12 cellular contexts compared by ENCODE assay signal in the genomic region with DNA sequence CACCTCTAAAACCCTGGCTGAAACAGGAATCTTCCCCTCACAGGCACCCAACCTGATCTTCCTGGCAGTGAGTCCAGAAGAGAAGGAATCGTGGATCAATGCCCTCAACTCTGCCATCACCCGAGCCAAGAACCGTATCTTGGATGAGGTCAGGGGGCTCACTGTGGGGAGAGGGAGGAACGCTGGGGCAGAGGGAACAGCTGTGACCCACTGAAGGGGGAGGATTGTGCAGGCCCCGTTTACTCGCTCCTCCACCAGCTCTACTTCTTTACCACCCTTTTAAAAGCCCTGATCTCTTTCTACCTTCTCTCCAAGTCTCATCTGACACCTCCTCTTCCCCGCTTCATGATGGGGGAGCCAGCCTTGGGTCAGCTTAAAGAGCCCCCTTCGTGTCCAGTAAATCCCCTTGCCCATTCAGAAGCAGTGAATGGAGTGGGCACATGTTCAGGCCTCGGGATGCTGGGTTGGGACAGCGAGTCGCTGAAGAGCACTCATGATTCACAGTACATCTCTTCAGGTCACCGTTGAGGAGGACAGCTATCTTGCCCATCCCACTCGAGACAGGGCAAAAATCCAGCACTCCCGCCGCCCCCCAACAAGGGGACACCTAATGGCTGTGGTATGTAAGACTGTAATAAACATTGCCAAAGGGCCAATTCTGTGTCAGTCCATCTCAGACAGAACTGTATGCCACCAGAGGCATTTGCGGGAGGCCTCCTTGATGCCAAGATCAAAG. TPM values are rescaled to one million over a fixed set of nuclear protein-coding genes. Genes with fewer than 3 reads are reported as not detected.
DNase-seq lines count a peak whose midpoint lies in the region; ATAC-seq and TF ChIP-seq lines count a peak whose summit lies in the region.
"Had no signal": no experiment of that assay in that cellular context is flagged by ENCODE, and none has a peak within 500 bp of the region (broad histone marks: within the 10 kb centered on the region; RNA-seq: fewer than 3 reads in every experiment).

No MANE protein-coding gene starts in this region.

- peak overlapping the region; percentile 45 for H3K27ac ChIP-seq in cardiac muscle cell
- H3K27ac ChIP-seq in left ventricle myocardium inferior (replicated peaks): no peak overlapping the region
- no peak overlapping the region for H3K27ac ChIP-seq in neural progenitor cell
- H3K27ac ChIP-seq: right lobe of liver had no signal

- DNase-seq in cardiac muscle cell (ENCODE audit: low read depth in 1 of 2, low spot score in 1 of 2) (peak in 1 of 2 donors; percentile 42), left ventricle myocardium inferior (no peak), T-helper 17 cell (no peak), mesenteric fat pad (ENCODE audit: low spot score) (peak; percentile 28), neural progenitor cell (ENCODE audit: low spot score) (no peak), NCI-H69 (lab: John Stamatoyannopoulos, UW) (no peak)
- DNase-seq: NCI-H2081 treated with DMSO at 0.1 percent for 48 hours; NK-92 treated with Interleukin-12 subunit alpha and Interleukin-12 subunit beta, amount 100 ng/mL, for 24 hours had no signal

- no peaks in the 10 kb centered on the region for H3K9me3 ChIP-seq in cardiac muscle cell (ENCODE audit: low read depth)
- H3K9me3 ChIP-seq in left ventricle myocardium inferior (replicated peaks): no peaks in the 10 kb centered on the region
- H3K9me3 ChIP-seq in T-helper 17 cell (ENCODE audit: control insufficient read depth, low read length, poor library complexity, severe bottlenecking): no peaks in the 10 kb centered on the region
- no peaks in the 10 kb centered on the region for H3K9me3 ChIP-seq in neural progenitor cell (ENCODE audit: low read depth)
- H3K9me3 ChIP-seq: right lobe of liver had no signal

- peaks cover 46% of the 10 kb centered on the region for H3K36me3 ChIP-seq in cardiac muscle cell
- peaks cover 69% of the 10 kb centered on the region for H3K36me3 ChIP-seq in left ventricle myocardium inferior
- H3K36me3 ChIP-seq in neural progenitor cell: peaks cover 7% of the 10 kb centered on the region

- peaks cover 15% of the 10 kb centered on the region for H3K4me1 ChIP-seq in cardiac muscle cell (ENCODE audit: low read depth)
- H3K4me1 ChIP-seq in left ventricle myocardium inferior: peaks cover 39% of the 10 kb centered on the region
- H3K4me1 ChIP-seq in neural progenitor cell: peaks cover 9% of the 10 kb centered on the region
- H3K4me1 ChIP-seq: right lobe of liver had no signal

- no peaks in the 10 kb centered on the region for H3K27me3 Mint-ChIP-seq in T-helper 17 cell
- H3K27me3 Mint-ChIP-seq in neural progenitor cell (ENCODE audit: insufficient read depth, low read depth): peaks cover 6% of the 10 kb centered on the region
- H3K27me3 Mint-ChIP-seq: type B pancreatic cell had no signal

- H3K27me3 ChIP-seq in cardiac muscle cell (no peaks in the 10 kb centered on the region), left ventricle myocardium inferior (ENCODE audit: low read depth) (no peaks in the 10 kb centered on the region), neural progenitor cell (no peaks in the 10 kb centered on the region)
- H3K27me3 ChIP-seq: right lobe of liver had no signal

- H3K4me1 Mint-ChIP-seq in T-helper 17 cell: peaks cover 58% of the 10 kb centered on the region
- H3K4me1 Mint-ChIP-seq in neural progenitor cell: peaks cover 30% of the 10 kb centered on the region

- peaks cover 38% of the 10 kb centered on the region for H4K20me1 ChIP-seq in neural progenitor cell (ENCODE audit: low read depth)

- intact Hi-C loops in left ventricle myocardium inferior (cut with micrococcal nuclease): no loop called here

- peaks cover 11% of the 10 kb centered on the region for H3F3A ChIP-seq in neural progenitor cell (ENCODE audit: low read depth)

- H3K4me2 ChIP-seq in neural progenitor cell: no peak overlapping the region

- H3K36me3 Mint-ChIP-seq in T-helper 17 cell (ENCODE audit: low read depth) (peaks cover 14% of the 10 kb centered on the region), neural progenitor cell (peaks cover 71% of the 10 kb centered on the region)

- no peak overlapping the region for H3K4me3 Mint-ChIP-seq in T-helper 17 cell
- no peak overlapping the region for H3K4me3 Mint-ChIP-seq in neural progenitor cell
- H3K4me3 Mint-ChIP-seq: type B pancreatic cell had no signal

- no peaks in the 10 kb centered on the region for H3K9me3 Mint-ChIP-seq in neural progenitor cell
- H3K9me3 Mint-ChIP-seq: type B pancreatic cell had no signal

- no peak overlapping the region for H3K9ac ChIP-seq in neural progenitor cell

- TF ChIP-seq CTCF in cardiac muscle cell (IDR thresholded peaks at IDR 0.05; ENCODE audit: low read depth, low read length) (no peak), left ventricle myocardium inferior (IDR thresholded peaks at IDR 0.05; ENCODE audit: borderline replicate concordance) (no peak), neural progenitor cell (IDR thresholded peaks at IDR 0.05) (no peak)

- peaks cover 27% of the 10 kb centered on the region for H3K79me2 ChIP-seq in neural progenitor cell (ENCODE audit: low read depth)

- no peak overlapping the region for H2AFZ ChIP-seq in neural progenitor cell (replicated peaks)

- H3K4me3 ChIP-seq in cardiac muscle cell: no peak overlapping the region
- H3K4me3 ChIP-seq in left ventricle myocardium inferior: no peak overlapping the region
- H3K4me3 ChIP-seq in neural progenitor cell: no peak overlapping the region
- H3K4me3 ChIP-seq: right lobe of liver had no signal

- H3K27ac Mint-ChIP-seq in T-helper 17 cell (peak overlapping the region; percentile 95), neural progenitor cell (no peak overlapping the region)
- H3K27ac Mint-ChIP-seq: type B pancreatic cell had no signal

- no peak for ATAC-seq in T-helper 17 cell
- ATAC-seq in GM19324 (IDR thresholded peaks at IDR 0.05; ENCODE audit: low FRiP score, unreplicated experiment): no peak
- no peak for ATAC-seq in HG03432 (IDR thresholded peaks at IDR 0.05; ENCODE audit: unreplicated experiment)
- ATAC-seq: right lobe of liver had no signal

RNA-seq across cellular contexts. Expression of a gene that starts 7.3 kb away (rescaled TPM):
- 94.1 and 102 TPM in 2 replicates for total RNA-seq in cardiac muscle cell
- polyA plus RNA-seq in cardiac muscle cell: 143 and 149 TPM in 2 replicates
- 49.4 TPM for total RNA-seq in left ventricle myocardium inferior
- 100 to 1,000 TPM in 1 of 2 donors, 10 to 100 TPM in 1; 71.4 to 124 TPM for total RNA-seq in T-helper 17 cell
- total RNA-seq in mesenteric fat pad: 33.1 TPM
- 39.3 and 43.3 TPM in 2 replicates for total RNA-seq in neural progenitor cell (ENCODE audit: low replicate concordance)
